8 cellular contexts compared by ENCODE assay signal in genomic region chr12:121798807-121799174, GRCh38. TPM values are rescaled to one million over a fixed set of nuclear protein-coding genes. Genes with fewer than 3 reads are reported as not detected.
A peak's percentile ranks its signal among the peaks of the same experiment; 100 is the strongest.
DNase-seq lines count a peak whose midpoint lies in the region; ATAC-seq, FAIRE-seq and TF ChIP-seq lines count a peak whose summit lies in the region.

No MANE protein-coding gene starts in this region.

- WGBS in pancreas, 2 donors: 26 to 27% methylated on average over 10 of the region's 10 CpGs

- ATAC-seq in Panc1 (no peak), pancreas (no peak), GM18868 (IDR thresholded peaks at IDR 0.05; ENCODE audit: unreplicated experiment) (no peak), GM21737 (IDR thresholded peaks at IDR 0.05; ENCODE audit: unreplicated experiment) (no peak), HG02623 (IDR thresholded peaks at IDR 0.05; ENCODE audit: unreplicated experiment) (no peak)

- no peaks in the 10 kb centered on the region for H3K9me3 ChIP-seq in CD4-positive, alpha-beta memory T cell (ENCODE audit: control insufficient read depth in 1 of 2, low read length in 2 of 2)
- H3K9me3 ChIP-seq in Panc1 (ENCODE audit: control insufficient read depth, insufficient read depth, low read depth, low read length) (no peaks in the 10 kb centered on the region), pancreas (no peaks in the 10 kb centered on the region)

- H3K27me3 Mint-ChIP-seq in CD4-positive, alpha-beta memory T cell: no peaks in the 10 kb centered on the region

- H3K36me3 Mint-ChIP-seq in CD4-positive, alpha-beta memory T cell: peaks cover 13 to 57% of the 10 kb centered on the region in 2 donors

- peaks cover 40% of the 10 kb centered on the region for H3K4me1 ChIP-seq in CD4-positive, alpha-beta memory T cell (ENCODE audit: insufficient read depth, low read length)
- peaks cover 49% of the 10 kb centered on the region for H3K4me1 ChIP-seq in Panc1 (ENCODE audit: control insufficient read depth, insufficient read depth, low read length)
- peaks cover 34 to 45% (median 44%) of the 10 kb centered on the region in 3 donors for H3K4me1 ChIP-seq in pancreas

- H3K27ac Mint-ChIP-seq in CD4-positive, alpha-beta memory T cell: peak overlapping the region; percentile 87 to 96 (median 94)

- in situ Hi-C loops in Panc1 (cut with HindIII; ENCODE audit: low pct_unique_long_range_greater_than_20kb, low sequenced_read_pairs): no loop called here

- POLR2A ChIA-PET in CD4-positive, alpha-beta memory T cell (lab: Charles Lee; ENCODE audit: partially characterized antibody): interaction anchor here (1.8 to 44.6 kb wide), 4 partner anchors 8 to 92 kb away, joined by 8 to 2727 read pairs (median 1422); partner anchors contain the start of genes PSMD9, RHOF, SETD1B and TMEM120B
- POLR2A ChIA-PET in Panc1 (lab: Charles Lee): interaction anchor here (0.6 to 1.2 kb wide), 2 partner anchors 8 to 346 kb away, joined by 3 to 9 read pairs; no protein-coding TSS in a partner anchor

- intact Hi-C loops in CD4-positive, alpha-beta memory T cell (cut with micrococcal nuclease): no loop called here
- intact Hi-C loops in Panc1 (cut with micrococcal nuclease; ENCODE audit: unreplicated experiment) (no loop called here), pancreas (cut with DNase I) (loop anchor here in 1 of 3 donors (10.0 kb wide), 1 partner anchor 86 kb away; the partner anchor contains the start of gene PSMD9)

- CTCF ChIA-PET in CD4-positive, alpha-beta memory T cell (lab: Charles Lee; ENCODE audit: partially characterized antibody): interaction anchor here (6.2 to 15.1 kb wide), 4 partner anchors 11 to 92 kb away, joined by 51 to 918 read pairs (median 339); partner anchors contain the start of genes PSMD9 and SETD1B
- CTCF ChIA-PET in Panc1 (lab: Charles Lee): interaction anchor here (1.1 kb wide), 1 partner anchor 13 kb away, joined by 3 read pairs; no protein-coding TSS in a partner anchor

- FAIRE-seq in pancreas (lab: Jason Lieb, UNC) (no peak), GM19239 (lab: Jason Lieb, UNC) (no peak)

- BruUV-seq in Panc1 (replicated peaks; lab: Mats Ljungman, UMichigan): no TSS peak

- H3K4me1 Mint-ChIP-seq in CD4-positive, alpha-beta memory T cell: peaks cover 22 to 62% (median 35%) of the 10 kb centered on the region in 4 donors

- H3K36me3 ChIP-seq in CD4-positive, alpha-beta memory T cell (ENCODE audit: insufficient read depth, low read length): peaks cover 21% of the 10 kb centered on the region
- H3K36me3 ChIP-seq in Panc1 (ENCODE audit: control insufficient read depth, insufficient read depth, low read length) (no peaks in the 10 kb centered on the region; the same call in 1 of the 2 replicates), pancreas (no peaks in the 10 kb centered on the region)

- H3K27ac ChIP-seq in CD4-positive, alpha-beta memory T cell (ENCODE audit: low read depth, low read length): peak overlapping the region; percentile 91
- H3K27ac ChIP-seq in Panc1 (ENCODE audit: low read length) (peak overlapping the region; percentile 89), epithelial cell of prostate (peak overlapping the region; percentile 100), pancreas (peak overlapping the region; percentile 98 to 100 (median 100))

- peak overlapping the region; percentile 85 to 94 (median 88) for H3K4me3 Mint-ChIP-seq in CD4-positive, alpha-beta memory T cell

- DNase-seq in CD4-positive, alpha-beta memory T cell: no peak
- DNase-seq in Panc1 (ENCODE audit: low read depth, low spot score): no peak
- DNase-seq in epithelial cell of prostate (ENCODE audit: low read depth, low spot score): no peak
- peak in 3 of 6 donors; percentile 44 to 52 (median 46) for DNase-seq in pancreas
- DNase-seq in GM19239 (ENCODE audit: insufficient read length, low spot score): no peak

- peak overlapping the region; percentile 38 to 46 for H3K4me3 ChIP-seq in CD4-positive, alpha-beta memory T cell (ENCODE audit: low read length in 2 of 2)
- H3K4me3 ChIP-seq in Panc1 (ENCODE audit: low read depth in 2 of 2, low read length in 2 of 2): peak overlapping the region; percentile 38 to 51
- H3K4me3 ChIP-seq in pancreas: peak overlapping the region in 2 of 4 donors; percentile 65 to 68

- peaks cover 0 to 3% (median 0%) of the 10 kb centered on the region in 8 donors for H3K9me3 Mint-ChIP-seq in CD4-positive, alpha-beta memory T cell

- no peaks in the 10 kb centered on the region for H3K27me3 ChIP-seq in CD4-positive, alpha-beta memory T cell (ENCODE audit: insufficient read depth, low read length)
- H3K27me3 ChIP-seq in Panc1 (ENCODE audit: control insufficient read depth, insufficient read depth, low read length): no peaks in the 10 kb centered on the region
- H3K27me3 ChIP-seq in pancreas: no peaks in the 10 kb centered on the region

- no peak for TF ChIP-seq CTCF in Panc1 (IDR thresholded peaks at IDR 0.05)
- TF ChIP-seq CTCF in pancreas (IDR thresholded peaks at IDR 0.05): no peak

RNA-seq across cellular contexts. Expression of gene SETD1B, which starts 5.0 kb away (rescaled TPM):
- 10 to 100 TPM; 67.1 to 69.3 TPM for total RNA-seq in CD4-positive, alpha-beta memory T cell
- 1 to 10 TPM in 1 of 2 donors, under 1 TPM in 1; 0.13 to 3.3 TPM for polyA plus RNA-seq in CD4-positive, alpha-beta memory T cell
- total RNA-seq in Panc1 (2021; ENCODE audit: unreplicated experiment): 31.2 TPM
- polyA plus RNA-seq in Panc1 (2012; ENCODE audit: insufficient read length): 24.0 TPM
- total RNA-seq in pancreas: 10 to 100 TPM; 10.5 to 16.3 (median 12.2) TPM
- 10 to 100 TPM in 1 of 2 donors, 1 to 10 TPM in 1; 9.2 to 18.5 TPM for polyA plus RNA-seq in pancreas

RNA-seq across cellular contexts. Expression of gene RHOF, which starts 5.3 kb away (rescaled TPM):
- 100 to 1,000 TPM; 137 to 138 TPM for total RNA-seq in CD4-positive, alpha-beta memory T cell
- 100 to 1,000 TPM in 1 of 2 donors, 10 to 100 TPM in 1; 72.6 to 106 TPM for polyA plus RNA-seq in CD4-positive, alpha-beta memory T cell
- 71.8 TPM for total RNA-seq in Panc1 (2021; ENCODE audit: unreplicated experiment)
- polyA plus RNA-seq in Panc1 (2012; ENCODE audit: insufficient read length): 81.8 TPM
- total RNA-seq in pancreas: 10 to 100 TPM in 1 of 6 donors, 1 to 10 TPM in 5; 3.6 to 12.6 (median 4.9) TPM
- 1 to 10 TPM; 2.8 to 5.6 TPM for polyA plus RNA-seq in pancreas

RNA-seq across cellular contexts. Expression of gene HPD, which starts 59.9 kb away (rescaled TPM):
- total RNA-seq in CD4-positive, alpha-beta memory T cell: not detected
- polyA plus RNA-seq in CD4-positive, alpha-beta memory T cell: not detected
- total RNA-seq in Panc1 (2021; ENCODE audit: unreplicated experiment): 0.51 TPM
- polyA plus RNA-seq in Panc1 (2012; ENCODE audit: insufficient read length): 0.57 TPM
- 1 to 10 TPM in 5 of 6 donors, under 1 TPM in 1; 0.71 to 3.0 (median 1.9) TPM for total RNA-seq in pancreas
- polyA plus RNA-seq in pancreas: 1 to 10 TPM; 2.8 to 3.9 TPM
